Comparison of ENCODE assay signal across 12 cellular contexts in genomic region chr5:111074244-111074643, GRCh38. TPM values are rescaled to one million over a fixed set of nuclear protein-coding genes. Genes with fewer than 3 reads are reported as not detected.
DNase-seq lines count a peak whose midpoint lies in the region; ATAC-seq, FAIRE-seq and TF ChIP-seq lines count a peak whose summit lies in the region.
"Had no signal": no experiment of that assay in that cellular context is flagged by ENCODE, and none has a peak within 500 bp of the region (broad histone marks: within the 10 kb centered on the region; RNA-seq: fewer than 3 reads in every experiment).

No MANE protein-coding gene starts in this region.

- H3K27ac Mint-ChIP-seq in activated CD4-positive, alpha-beta T cell treated with anti-CD3 and anti-CD28 coated beads, Interleukin-2, amount 10 ng/mL, durations not matched to agents 7 days and 5 days: no peak overlapping the region
- H3K27ac Mint-ChIP-seq in activated T-helper 1 cell treated with anti-CD3 and anti-CD28 coated beads, Interleukin-12 subunit alpha, Interleukin-12 subunit beta, Interleukin-2, Interleukin-4 antibody, amounts not matched to agents 30 ng/mL and 10 ng/mL and 1 ng/mL, durations not matched to agents 14 hours and 24 hours and 36 hours: no peak overlapping the region
- H3K27ac Mint-ChIP-seq in stimulated activated effector memory CD8-positive, alpha-beta T cell treated with anti-CD3 and anti-CD28 coated beads, Interleukin-12 subunit alpha, Interleukin-12 subunit beta, amount 100 ng/mL, for 72 hours: no peak overlapping the region

- H3K4me1 Mint-ChIP-seq in activated CD4-positive, alpha-beta T cell treated with anti-CD3 and anti-CD28 coated beads, Interleukin-2, amount 10 ng/mL, durations not matched to agents 7 days and 5 days: peaks cover 29% of the 10 kb centered on the region
- peaks cover 31% of the 10 kb centered on the region for H3K4me1 Mint-ChIP-seq in activated T-helper 1 cell treated with anti-CD3 and anti-CD28 coated beads, Interleukin-12 subunit alpha, Interleukin-12 subunit beta, Interleukin-2, Interleukin-4 antibody, amounts not matched to agents 30 ng/mL and 10 ng/mL and 1 ng/mL, durations not matched to agents 14 hours and 24 hours and 36 hours (ENCODE audit: low read depth)
- H3K4me1 Mint-ChIP-seq in stimulated activated effector memory CD8-positive, alpha-beta T cell treated with anti-CD3 and anti-CD28 coated beads, Interleukin-12 subunit alpha, Interleukin-12 subunit beta, amount 100 ng/mL, for 72 hours: peaks cover 29% of the 10 kb centered on the region

- H3K36me3 Mint-ChIP-seq in activated CD4-positive, alpha-beta T cell treated with anti-CD3 and anti-CD28 coated beads, Interleukin-2, amount 10 ng/mL, durations not matched to agents 7 days and 5 days (ENCODE audit: low read depth): no peaks in the 10 kb centered on the region
- H3K36me3 Mint-ChIP-seq in activated T-helper 1 cell treated with anti-CD3 and anti-CD28 coated beads, Interleukin-12 subunit alpha, Interleukin-12 subunit beta, Interleukin-2, Interleukin-4 antibody, amounts not matched to agents 30 ng/mL and 10 ng/mL and 1 ng/mL, durations not matched to agents 14 hours and 24 hours and 36 hours (ENCODE audit: low read depth): peaks cover 2% of the 10 kb centered on the region
- no peaks in the 10 kb centered on the region for H3K36me3 Mint-ChIP-seq in stimulated activated effector memory CD8-positive, alpha-beta T cell treated with anti-CD3 and anti-CD28 coated beads, Interleukin-12 subunit alpha, Interleukin-12 subunit beta, amount 100 ng/mL, for 72 hours
- H3K36me3 Mint-ChIP-seq: IgD-negative memory B cell had no signal

- TF ChIP-seq CTCF in fibroblast of villous mesenchyme (IDR thresholded peaks at IDR 0.05; ENCODE audit: insufficient read depth, low read depth, low read length): no peak

- CTCF ChIA-PET in activated CD4-positive, alpha-beta T cell treated with anti-CD3 and anti-CD28 coated beads, Interleukin-2, amount 10 ng/mL, durations not matched to agents 7 days and 5 days (lab: Charles Lee): interaction anchor here (1.0 kb wide), 1 partner anchor 9 kb away, joined by 4 read pairs; no protein-coding TSS in a partner anchor

- peak overlapping the region; percentile 83 for H3K4me3 Mint-ChIP-seq in activated CD4-positive, alpha-beta T cell treated with anti-CD3 and anti-CD28 coated beads, Interleukin-2, amount 10 ng/mL, durations not matched to agents 7 days and 5 days
- peak overlapping the region; percentile 86 for H3K4me3 Mint-ChIP-seq in activated T-helper 1 cell treated with anti-CD3 and anti-CD28 coated beads, Interleukin-12 subunit alpha, Interleukin-12 subunit beta, Interleukin-2, Interleukin-4 antibody, amounts not matched to agents 30 ng/mL and 10 ng/mL and 1 ng/mL, durations not matched to agents 14 hours and 24 hours and 36 hours
- peak overlapping the region; percentile 75 for H3K4me3 Mint-ChIP-seq in stimulated activated effector memory CD8-positive, alpha-beta T cell treated with anti-CD3 and anti-CD28 coated beads, Interleukin-12 subunit alpha, Interleukin-12 subunit beta, amount 100 ng/mL, for 72 hours

- intact Hi-C loops in activated T-helper 1 cell treated with anti-CD3 and anti-CD28 coated beads, Interleukin-12 subunit alpha, Interleukin-12 subunit beta, Interleukin-2, Interleukin-4 antibody, amounts not matched to agents 30 ng/mL and 10 ng/mL and 1 ng/mL, durations not matched to agents 14 hours and 24 hours and 36 hours (cut with micrococcal nuclease): no loop called here

- no peak for DNase-seq in activated CD4-positive, alpha-beta T cell treated with anti-CD3 and anti-CD28 coated beads, Interleukin-2, amount 10 ng/mL, durations not matched to agents 7 days and 5 days
- DNase-seq in activated CD4-positive, alpha-beta T cell treated with anti-CD3 and anti-CD28 coated beads for 48 hours: no peak
- DNase-seq in activated T-helper 1 cell treated with anti-CD3 and anti-CD28 coated beads, Interleukin-12 subunit alpha, Interleukin-12 subunit beta, Interleukin-2, Interleukin-4 antibody, amounts not matched to agents 30 ng/mL and 10 ng/mL and 1 ng/mL, durations not matched to agents 14 hours and 24 hours and 36 hours (ENCODE audit: low spot score): no peak
- DNase-seq in fibroblast of villous mesenchyme (ENCODE audit: low read depth): no peak
- DNase-seq in stimulated activated effector memory CD8-positive, alpha-beta T cell treated with anti-CD3 and anti-CD28 coated beads, Interleukin-12 subunit alpha, Interleukin-12 subunit beta, amount 100 ng/mL, for 72 hours (ENCODE audit: low spot score in 2 of 2): no peak
- DNase-seq in frontal cortex (ENCODE audit: low spot score in 2 of 2): no peak
- DNase-seq in DMS53 treated with DMSO at 0.1 percent for 48 hours (lab: John Stamatoyannopoulos, UW; ENCODE audit: unreplicated experiment): no peak
- DNase-seq: ACHN, ovary had no signal

- FAIRE-seq in frontal cortex (lab: Jason Lieb, UNC): no peak
- FAIRE-seq: GM19239 had no signal

- no peak for ATAC-seq in stimulated activated effector memory CD8-positive, alpha-beta T cell treated with anti-CD3 and anti-CD28 coated beads, Interleukin-12 subunit alpha, Interleukin-12 subunit beta, amount 100 ng/mL, for 72 hours
- ATAC-seq in HG03159 (IDR thresholded peaks at IDR 0.05; ENCODE audit: unreplicated experiment): no peak

- peaks cover 57% of the 10 kb centered on the region for H3K27me3 Mint-ChIP-seq in activated CD4-positive, alpha-beta T cell treated with anti-CD3 and anti-CD28 coated beads, Interleukin-2, amount 10 ng/mL, durations not matched to agents 7 days and 5 days
- H3K27me3 Mint-ChIP-seq in activated T-helper 1 cell treated with anti-CD3 and anti-CD28 coated beads, Interleukin-12 subunit alpha, Interleukin-12 subunit beta, Interleukin-2, Interleukin-4 antibody, amounts not matched to agents 30 ng/mL and 10 ng/mL and 1 ng/mL, durations not matched to agents 14 hours and 24 hours and 36 hours (ENCODE audit: insufficient read depth): peaks cover 53% of the 10 kb centered on the region

- peak overlapping the region; percentile 70 for H3K4me3 ChIP-seq in fibroblast of villous mesenchyme (ENCODE audit: low read depth, low read length)

- no peaks in the 10 kb centered on the region for H3K9me3 Mint-ChIP-seq in activated CD4-positive, alpha-beta T cell treated with anti-CD3 and anti-CD28 coated beads, Interleukin-2, amount 10 ng/mL, durations not matched to agents 7 days and 5 days
- no peaks in the 10 kb centered on the region for H3K9me3 Mint-ChIP-seq in activated T-helper 1 cell treated with anti-CD3 and anti-CD28 coated beads, Interleukin-12 subunit alpha, Interleukin-12 subunit beta, Interleukin-2, Interleukin-4 antibody, amounts not matched to agents 30 ng/mL and 10 ng/mL and 1 ng/mL, durations not matched to agents 14 hours and 24 hours and 36 hours
- no peaks in the 10 kb centered on the region for H3K9me3 Mint-ChIP-seq in stimulated activated effector memory CD8-positive, alpha-beta T cell treated with anti-CD3 and anti-CD28 coated beads, Interleukin-12 subunit alpha, Interleukin-12 subunit beta, amount 100 ng/mL, for 72 hours
- H3K9me3 Mint-ChIP-seq: IgD-negative memory B cell had no signal

- POLR2A ChIA-PET in activated CD4-positive, alpha-beta T cell treated with anti-CD3 and anti-CD28 coated beads, Interleukin-2, amount 10 ng/mL, durations not matched to agents 7 days and 5 days (lab: Charles Lee): no interaction called here

RNA-seq across cellular contexts. Expression of gene TSLP, which starts 2.7 kb away (rescaled TPM):
- total RNA-seq in activated CD4-positive, alpha-beta T cell treated with anti-CD3 and anti-CD28 coated beads, Interleukin-2, amount 10 ng/mL, durations not matched to agents 7 days and 5 days: under 1 TPM; 0.19 to 0.35 TPM
- 0.17 and 0.47 TPM in 2 replicates for total RNA-seq in activated T-helper 1 cell treated with anti-CD3 and anti-CD28 coated beads, Interleukin-12 subunit alpha, Interleukin-12 subunit beta, Interleukin-2, Interleukin-4 antibody, amounts not matched to agents 30 ng/mL and 10 ng/mL and 1 ng/mL, durations not matched to agents 14 hours and 24 hours and 36 hours
- total RNA-seq in fibroblast of villous mesenchyme (0.32 and 0.43 TPM in 2 replicates), frontal cortex (not detected)

RNA-seq across cellular contexts. Expression of gene WDR36, which starts 17.9 kb away (rescaled TPM):
- 10 to 100 TPM; 26.7 to 32.0 TPM for total RNA-seq in activated CD4-positive, alpha-beta T cell treated with anti-CD3 and anti-CD28 coated beads, Interleukin-2, amount 10 ng/mL, durations not matched to agents 7 days and 5 days
- total RNA-seq in activated T-helper 1 cell treated with anti-CD3 and anti-CD28 coated beads, Interleukin-12 subunit alpha, Interleukin-12 subunit beta, Interleukin-2, Interleukin-4 antibody, amounts not matched to agents 30 ng/mL and 10 ng/mL and 1 ng/mL, durations not matched to agents 14 hours and 24 hours and 36 hours: 82.5 and 85.7 TPM in 2 replicates
- total RNA-seq in fibroblast of villous mesenchyme (41.6 and 61.7 TPM in 2 replicates), frontal cortex (43.6 TPM)
